Comparison of ENCODE assay signal across 19 cellular contexts in genomic region chr1:93275634-93276295, GRCh38.
A peak's percentile ranks its signal among the peaks of the same experiment; 100 is the strongest.
DNase-seq lines count a peak whose midpoint lies in the region; ATAC-seq and TF ChIP-seq lines count a peak whose summit lies in the region.
"Had no signal": no experiment of that assay in that cellular context is flagged by ENCODE, and none has a peak within 500 bp of the region (broad histone marks: within the 10 kb centered on the region; RNA-seq: fewer than 3 reads in every experiment).

No MANE protein-coding gene starts in this region.

- peaks cover 19% of the 10 kb centered on the region for H3K4me1 ChIP-seq in iPS-20b (ENCODE audit: insufficient read depth, low read length)
- H3K4me1 ChIP-seq in neural progenitor cell: peaks cover 13% of the 10 kb centered on the region

- no peaks in the 10 kb centered on the region for H3K27me3 ChIP-seq in iPS-20b (ENCODE audit: insufficient read depth, low read length)
- H3K27me3 ChIP-seq in neural progenitor cell: no peaks in the 10 kb centered on the region

- H3K9ac ChIP-seq in iPS-20b (ENCODE audit: low read depth, low read length) (peak overlapping the region; percentile 73), neural progenitor cell (no peak overlapping the region)

- 0 out of 2 replicates have a peak, but pooled peaks cover 3% of the 10 kb centered on the region for H3K36me3 ChIP-seq in iPS-20b (ENCODE audit: insufficient read depth, low read depth, low read length)
- H3K36me3 ChIP-seq in neural progenitor cell: peaks cover 4% of the 10 kb centered on the region

- no peaks in the 10 kb centered on the region for H3K27me3 Mint-ChIP-seq in neural progenitor cell (ENCODE audit: insufficient read depth, low read depth)
- H3K27me3 Mint-ChIP-seq in natural killer cell (ENCODE audit: low read depth in 2 of 2): no peaks in the 10 kb centered on the region
- H3K27me3 Mint-ChIP-seq: naive B cell had no signal

- peaks cover 12% of the 10 kb centered on the region for H3K36me3 Mint-ChIP-seq in neural progenitor cell
- H3K36me3 Mint-ChIP-seq in natural killer cell: peaks cover 10% of the 10 kb centered on the region

- no peak overlapping the region for H3K4me3 Mint-ChIP-seq in neural progenitor cell
- no peak overlapping the region for H3K4me3 Mint-ChIP-seq in natural killer cell
- H3K4me3 Mint-ChIP-seq: activated naive CD4-positive, alpha-beta T cell treated with anti-CD3 and anti-CD28 coated beads for 36 hours; naive B cell; T-helper 2 cell treated with Interferon-gamma antibody and Interleukin-4, amounts not matched to agents 5 μg/mL and 100 μg/mL, for 36 hours had no signal

- H3K9me3 ChIP-seq in iPS-20b (ENCODE audit: insufficient read depth, low read depth, low read length): peaks cover 10% of the 10 kb centered on the region
- H3K9me3 ChIP-seq in neural progenitor cell (ENCODE audit: low read depth): no peaks in the 10 kb centered on the region

- TF ChIP-seq CTCF in neural progenitor cell (IDR thresholded peaks at IDR 0.05) (no peak), omental fat pad (IDR thresholded peaks at IDR 0.05) (no peak), natural killer cell (IDR thresholded peaks at IDR 0.05) (no peak)

- peaks cover 23% of the 10 kb centered on the region for H3F3A ChIP-seq in neural progenitor cell (ENCODE audit: low read depth)

- H3K4me3 ChIP-seq in iPS-20b (ENCODE audit: low read length) (no peak overlapping the region), neural progenitor cell (no peak overlapping the region)

- H3K9me3 Mint-ChIP-seq in neural progenitor cell: peaks cover 6% of the 10 kb centered on the region
- H3K9me3 Mint-ChIP-seq in natural killer cell: peaks cover 5% of the 10 kb centered on the region in 2 donors

- H3K4me2 ChIP-seq in neural progenitor cell: peak overlapping the region; percentile 0

- H3K27ac ChIP-seq in iPS-20b (ENCODE audit: low read length): peak overlapping the region; percentile 86
- peak overlapping the region; percentile 82 for H3K27ac ChIP-seq in neural progenitor cell

- no peaks in the 10 kb centered on the region for H3K79me2 ChIP-seq in neural progenitor cell (ENCODE audit: low read depth)

- no peak overlapping the region for H2AFZ ChIP-seq in neural progenitor cell (replicated peaks)

- DNase-seq in ELF-1 (ENCODE audit: low read depth, low spot score) (peak; percentile 26), NCI-H128 (lab: John Stamatoyannopoulos, UW; ENCODE audit: unreplicated experiment) (peak; percentile 21), neural progenitor cell (ENCODE audit: low spot score) (peak; percentile 8), omental fat pad (ENCODE audit: low spot score) (no peak), NCI-H748 treated with DMSO at 0.1 percent for 48 hours (lab: John Stamatoyannopoulos, UW) (no peak), natural killer cell (no peak), globus pallidus (ENCODE audit: low spot score) (no peak)
- DNase-seq: activated naive CD4-positive, alpha-beta T cell treated with anti-CD3 and anti-CD28 coated beads for 36 hours; AML-193; cortex of kidney; head of caudate nucleus; left colon; naive B cell; NCI-H2081 treated with DMSO at 0.1 percent for 48 hours; retina; SIG-M5 had no signal

- H3K4me1 Mint-ChIP-seq in neural progenitor cell (peaks cover 7% of the 10 kb centered on the region), natural killer cell (no peaks in the 10 kb centered on the region)
- H3K4me1 Mint-ChIP-seq: naive B cell had no signal

- ATAC-seq in omental fat pad (ENCODE audit: low FRiP score) (no peak), natural killer cell (no peak)
- ATAC-seq: esophagus mucosa, left colon had no signal

- H3K27ac Mint-ChIP-seq in neural progenitor cell: no peak overlapping the region
- H3K27ac Mint-ChIP-seq in natural killer cell: no peak overlapping the region
- H3K27ac Mint-ChIP-seq: activated naive CD4-positive, alpha-beta T cell treated with anti-CD3 and anti-CD28 coated beads for 36 hours; T-helper 2 cell treated with Interferon-gamma antibody and Interleukin-4, amounts not matched to agents 5 μg/mL and 100 μg/mL, for 36 hours had no signal

- no peaks in the 10 kb centered on the region for H4K20me1 ChIP-seq in neural progenitor cell (ENCODE audit: low read depth)

- intact Hi-C loops in natural killer cell (cut with micrococcal nuclease): no loop called here

Comparison
In these comparisons a context has a peak if more than half of its experiments do, and no peak if none do; other contexts are left out.
1. DNase-seq: peak in ELF-1 (single experiment), NCI-H128 (single experiment) and neural progenitor cell (single experiment); none in omental fat pad (single experiment), NCI-H748 treated with DMSO at 0.1 percent for 48 hours (single experiment), natural killer cell (single experiment) and globus pallidus (single experiment).